ENCODE assay signal across 14 cellular contexts in genomic region chr3:101954361-101954760, GRCh38.
DNase-seq lines count a peak whose midpoint lies in the region; ATAC-seq, FAIRE-seq and TF ChIP-seq lines count a peak whose summit lies in the region.
"Had no signal": no experiment of that assay in that cellular context is flagged by ENCODE, and none has a peak within 500 bp of the region (broad histone marks: within the 10 kb centered on the region; RNA-seq: fewer than 3 reads in every experiment).

No MANE protein-coding gene starts in this region.

- no peaks in the 10 kb centered on the region for H4K20me1 ChIP-seq in BLaER1
- H4K20me1 ChIP-seq in fibroblast of lung (ENCODE audit: control insufficient read depth, extremely low read depth, insufficient read depth, low read length) = no peaks in the 10 kb centered on the region

- TF ChIP-seq CTCF in fibroblast of lung (conservative IDR thresholded peaks at IDR 0.05 in 1 of 2, IDR thresholded peaks at IDR 0.05 in 1 of 2; ENCODE audit: low read depth in 1 of 2, low read length in 2 of 2) = no peak

- no peaks in the 10 kb centered on the region for H3K36me3 ChIP-seq in BLaER1
- H3K36me3 ChIP-seq in fibroblast of lung (ENCODE audit: control insufficient read depth, insufficient read depth, low read length) = no peaks in the 10 kb centered on the region
- H3K36me3 ChIP-seq: HAP-1 had no signal

- FAIRE-seq in H54 (lab: Jason Lieb, UNC) = peak; percentile 11
- FAIRE-seq: D721Med, GM12878, H1 had no signal

- peak overlapping the region; percentile 54 for H3K27ac Mint-ChIP-seq in stimulated activated memory B cell treated with anti-CD40 and anti-IgM and Interleukin-4, amounts not matched to agents 10 μg/mL and 1 μg/mL and 100 μg/mL, for 72 hours
- H3K27ac Mint-ChIP-seq: B cell; CD4-positive, alpha-beta T cell had no signal

- H3K9me3 ChIP-seq in BLaER1 = 0 out of 2 replicates have a peak, but pooled peaks cover 10% of the 10 kb centered on the region
- no peaks in the 10 kb centered on the region for H3K9me3 ChIP-seq in fibroblast of lung (ENCODE audit: control insufficient read depth, insufficient read depth, low read depth, low read length)
- H3K9me3 ChIP-seq: Caco-2, HAP-1 had no signal

- peak overlapping the region; percentile 45 for H3K4me2 ChIP-seq in BLaER1
- no peak overlapping the region for H3K4me2 ChIP-seq in fibroblast of lung (ENCODE audit: extremely low read depth, insufficient read depth, low read length)

- no peaks in the 10 kb centered on the region for H3K27me3 Mint-ChIP-seq in stimulated activated memory B cell treated with anti-CD40 and anti-IgM and Interleukin-4, amounts not matched to agents 10 μg/mL and 1 μg/mL and 100 μg/mL, for 72 hours
- H3K27me3 Mint-ChIP-seq: B cell; CD4-positive, alpha-beta T cell had no signal

- H3K27ac ChIP-seq in BLaER1 = peak overlapping the region; percentile 3; the same call in 1 of the 2 replicates
- no peak overlapping the region for H3K27ac ChIP-seq in fibroblast of lung (ENCODE audit: insufficient read depth, low read length)
- H3K27ac ChIP-seq: C4-2B had no signal

- H3K4me1 Mint-ChIP-seq in stimulated activated memory B cell treated with anti-CD40 and anti-IgM and Interleukin-4, amounts not matched to agents 10 μg/mL and 1 μg/mL and 100 μg/mL, for 72 hours = peaks cover 17% of the 10 kb centered on the region

- H3K4me1 ChIP-seq in BLaER1 (peaks cover 15% of the 10 kb centered on the region), fibroblast of lung (ENCODE audit: control insufficient read depth, extremely low read depth, insufficient read depth, low read length) (no peaks in the 10 kb centered on the region)
- H3K4me1 ChIP-seq: Caco-2, HAP-1 had no signal

- H3K4me3 ChIP-seq in BLaER1 = no peak overlapping the region
- H3K4me3 ChIP-seq in fibroblast of lung (replicated peaks in 1 of 4; ENCODE audit: control extremely low read depth in 1 of 4, insufficient read depth in 1 of 4, low read depth in 3 of 4, low read length in 4 of 4) = no peak overlapping the region
- H3K4me3 ChIP-seq: GM12878, HAP-1 had no signal

- H3K4me3 Mint-ChIP-seq in stimulated activated memory B cell treated with anti-CD40 and anti-IgM and Interleukin-4, amounts not matched to agents 10 μg/mL and 1 μg/mL and 100 μg/mL, for 72 hours = no peak overlapping the region
- H3K4me3 Mint-ChIP-seq: B cell; CD4-positive, alpha-beta T cell had no signal

- DNase-seq in H54 (ENCODE audit: insufficient read length, low spot score) (no peak), fibroblast of lung (ENCODE audit: low read depth in 2 of 2) (no peak), NCI-H1417 (lab: John Stamatoyannopoulos, UW) (no peak)
- DNase-seq in activated CD4-positive, CD25-positive, alpha-beta regulatory T cell treated with anti-CD3 and anti-CD28 coated beads, Interleukin-2, amount 50 U/mL, for 72 hours = no peak
- DNase-seq: Caco-2; CD4-positive, alpha-beta T cell had no signal

- no peaks in the 10 kb centered on the region for H3K79me2 ChIP-seq in fibroblast of lung (ENCODE audit: control insufficient read depth, insufficient read depth, low read length)

- peaks cover 1% of the 10 kb centered on the region for H3K9me3 Mint-ChIP-seq in stimulated activated memory B cell treated with anti-CD40 and anti-IgM and Interleukin-4, amounts not matched to agents 10 μg/mL and 1 μg/mL and 100 μg/mL, for 72 hours
- H3K9me3 Mint-ChIP-seq: CD4-positive, alpha-beta T cell had no signal

- no peak for ATAC-seq in stimulated activated memory B cell treated with anti-CD40 and anti-IgM and Interleukin-4, amounts not matched to agents 10 μg/mL and 1 μg/mL and 100 μg/mL, for 72 hours
- ATAC-seq: GM12878 had no signal

- TF ChIP-seq POLR2A in H54 (IDR thresholded peaks at IDR 0.05; ENCODE audit: low read depth, low read length) = no peak

- H3K9ac ChIP-seq in BLaER1 = no peak overlapping the region
- H3K9ac ChIP-seq in fibroblast of lung (ENCODE audit: insufficient read depth, low read length) = no peak overlapping the region

- peaks cover 3% of the 10 kb centered on the region for H3K36me3 Mint-ChIP-seq in stimulated activated memory B cell treated with anti-CD40 and anti-IgM and Interleukin-4, amounts not matched to agents 10 μg/mL and 1 μg/mL and 100 μg/mL, for 72 hours

- peak overlapping the region; percentile 33 for H2AFZ ChIP-seq in fibroblast of lung (ENCODE audit: low read length)

- H3K27me3 ChIP-seq in BLaER1 (no peaks in the 10 kb centered on the region), fibroblast of lung (ENCODE audit: control insufficient read depth, insufficient read depth, low read length) (no peaks in the 10 kb centered on the region)
